ENCODE assay signal across 23 cellular contexts in genomic region chr18:79903071-79903635, GRCh38. TPM values are rescaled to one million over a fixed set of nuclear protein-coding genes. Genes with fewer than 3 reads are reported as not detected.
DNase-seq lines count a peak whose midpoint lies in the region; ATAC-seq and TF ChIP-seq lines count a peak whose summit lies in the region.
"Had no signal": no experiment of that assay in that cellular context is flagged by ENCODE, and none has a peak within 500 bp of the region (broad histone marks: within the 10 kb centered on the region; RNA-seq: fewer than 3 reads in every experiment).

No MANE protein-coding gene starts in this region.

- no peaks in the 10 kb centered on the region for H3K9me2 ChIP-seq in PC-3 (replicated peaks; ENCODE audit: low read length)

- H3K9me3 ChIP-seq in PC-3 (ENCODE audit: low read length), result no peaks in the 10 kb centered on the region
- peaks cover 6% of the 10 kb centered on the region for H3K9me3 ChIP-seq in endodermal cell (ENCODE audit: control insufficient read depth, low read length)
- no peaks in the 10 kb centered on the region for H3K9me3 ChIP-seq in prostate gland
- H3K9me3 ChIP-seq in mucosa of descending colon, result peaks cover 25% of the 10 kb centered on the region
- H3K9me3 ChIP-seq in MG63, result peaks cover 6% of the 10 kb centered on the region
- H3K9me3 ChIP-seq: SJCRH30 had no signal

- H3K4me3 Mint-ChIP-seq in endodermal cell, result no peak overlapping the region
- H3K4me3 Mint-ChIP-seq: activated CD4-positive, alpha-beta T cell treated with anti-CD3 and anti-CD28 coated beads, Interleukin-2, amount 10 ng/mL, durations not matched to agents 7 days and 5 days; brain; stimulated activated memory B cell treated with anti-CD40 and anti-IgM and Interleukin-4, amounts not matched to agents 10 μg/mL and 1 μg/mL and 100 μg/mL, for 72 hours had no signal

- H3K27ac ChIP-seq in PC-3 (ENCODE audit: low read length), result no peak overlapping the region
- no peak overlapping the region for H3K27ac ChIP-seq in endodermal cell (ENCODE audit: low read depth, low read length)
- no peak overlapping the region for H3K27ac ChIP-seq in prostate gland
- H3K27ac ChIP-seq: BLaER1, dorsolateral prefrontal cortex, SJCRH30 had no signal

- 94 to 95% methylated on average over 22 to 28 of the region's 28 CpGs for WGBS in endodermal cell (ENCODE audit: insufficient coverage in 1 of 2, insufficient read length in 1 of 2), 2 experiments
- WGBS in prostate gland, result 93% methylated on average over 26 of the region's 28 CpGs

- peaks cover 16% of the 10 kb centered on the region for H3K9me3 Mint-ChIP-seq in endodermal cell
- H3K9me3 Mint-ChIP-seq: IgD-negative memory B cell had no signal

- H3K36me3 ChIP-seq in PC-3 (ENCODE audit: low read depth, low read length), result no peaks in the 10 kb centered on the region
- peaks cover 10% of the 10 kb centered on the region for H3K36me3 ChIP-seq in endodermal cell (ENCODE audit: control insufficient read depth, insufficient read depth, low read length)
- no peaks in the 10 kb centered on the region for H3K36me3 ChIP-seq in prostate gland
- peaks cover 8% of the 10 kb centered on the region for H3K36me3 ChIP-seq in mucosa of descending colon (ENCODE audit: low read depth)
- H3K36me3 ChIP-seq in MG63, result peaks cover 15% of the 10 kb centered on the region
- H3K36me3 ChIP-seq: SJCRH30 had no signal

- no peaks in the 10 kb centered on the region for H3K79me2 ChIP-seq in PC-3 (ENCODE audit: low read length)

- no peak overlapping the region for H3K4me2 ChIP-seq in PC-3 (ENCODE audit: low read length)
- H3K4me2 ChIP-seq: BLaER1 had no signal

- TF ChIP-seq CTCF in GM20000 (IDR thresholded peaks at IDR 0.05; ENCODE audit: extremely low read depth, missing control alignments), result no peak
- TF ChIP-seq CTCF in PC-3 (conservative IDR thresholded peaks at IDR 0.05; ENCODE audit: low read depth, low read length), result no peak
- TF ChIP-seq CTCF in endodermal cell (conservative IDR thresholded peaks at IDR 0.05), result no peak
- TF ChIP-seq CTCF in prostate gland (IDR thresholded peaks at IDR 0.05), result no peak
- TF ChIP-seq CTCF in mucosa of descending colon (IDR thresholded peaks at IDR 0.05), result no peak

- no peak overlapping the region for H3K27ac Mint-ChIP-seq in endodermal cell
- H3K27ac Mint-ChIP-seq: activated CD4-positive, alpha-beta T cell treated with anti-CD3 and anti-CD28 coated beads, Interleukin-2, amount 10 ng/mL, durations not matched to agents 7 days and 5 days; IgD-negative memory B cell; stimulated activated memory B cell treated with anti-CD40 and anti-IgM and Interleukin-4, amounts not matched to agents 10 μg/mL and 1 μg/mL and 100 μg/mL, for 72 hours had no signal

- H3K4me1 ChIP-seq in PC-3 (ENCODE audit: insufficient read depth, low read length) (no peaks in the 10 kb centered on the region), endodermal cell (ENCODE audit: control insufficient read depth, insufficient read depth, low read length) (no peaks in the 10 kb centered on the region), prostate gland (replicated peaks) (no peaks in the 10 kb centered on the region), mucosa of descending colon (ENCODE audit: low read depth) (no peaks in the 10 kb centered on the region)
- H3K4me1 ChIP-seq: BLaER1, SJCRH30 had no signal

- CTCF ChIA-PET in PC-3 (lab: Charles Lee), result no interaction called here

- no peak for TF ChIP-seq POLR2A in prostate gland (IDR thresholded peaks at IDR 0.05)

- POLR2A ChIA-PET in PC-3 (lab: Charles Lee; ENCODE audit: unreplicated experiment), result no interaction called here

- H3F3A ChIP-seq in PC-3 (ENCODE audit: low read length, unreplicated experiment), result peaks cover 4% of the 10 kb centered on the region

- no peak overlapping the region for H3K4me3 ChIP-seq in PC-3 (ENCODE audit: low read length)
- no peak overlapping the region for H3K4me3 ChIP-seq in endodermal cell (ENCODE audit: low read length)
- no peak overlapping the region for H3K4me3 ChIP-seq in prostate gland
- no peak overlapping the region for H3K4me3 ChIP-seq in mucosa of descending colon
- no peak overlapping the region for H3K4me3 ChIP-seq in MG63
- H3K4me3 ChIP-seq: BLaER1, dorsolateral prefrontal cortex, SJCRH30 had no signal

- H4K20me1 ChIP-seq in PC-3 (ENCODE audit: low read length), result no peaks in the 10 kb centered on the region

- H3K36me3 Mint-ChIP-seq in endodermal cell (ENCODE audit: low read depth), result peaks cover 32% of the 10 kb centered on the region

- H2AFZ ChIP-seq in PC-3 (ENCODE audit: low read length), result no peak overlapping the region

- no peak overlapping the region for H3K9ac ChIP-seq in PC-3 (ENCODE audit: low read length)
- no peak overlapping the region for H3K9ac ChIP-seq in endodermal cell (ENCODE audit: extremely low read depth, low read length, poor library complexity, severe bottlenecking)
- H3K9ac ChIP-seq: BLaER1 had no signal

- H3K27me3 Mint-ChIP-seq in endodermal cell (ENCODE audit: insufficient read depth), result peaks cover 2% of the 10 kb centered on the region
- H3K27me3 Mint-ChIP-seq: activated CD4-positive, alpha-beta T cell treated with anti-CD3 and anti-CD28 coated beads, Interleukin-2, amount 10 ng/mL, durations not matched to agents 7 days and 5 days; IgD-negative memory B cell; stimulated activated memory B cell treated with anti-CD40 and anti-IgM and Interleukin-4, amounts not matched to agents 10 μg/mL and 1 μg/mL and 100 μg/mL, for 72 hours had no signal

- BruUV-seq in PC-3 (replicated peaks; lab: Mats Ljungman, UMichigan), result TSS peak; percentile 14

- no peaks in the 10 kb centered on the region for H3K27me3 ChIP-seq in PC-3 (ENCODE audit: low read length)
- no peaks in the 10 kb centered on the region for H3K27me3 ChIP-seq in endodermal cell (ENCODE audit: control insufficient read depth, insufficient read depth, low read length, poor library complexity, severe bottlenecking)
- H3K27me3 ChIP-seq in prostate gland (replicated peaks; ENCODE audit: insufficient read depth), result no peaks in the 10 kb centered on the region
- H3K27me3 ChIP-seq in MG63, result no peaks in the 10 kb centered on the region
- H3K27me3 ChIP-seq: BLaER1, dorsolateral prefrontal cortex, SJCRH30 had no signal

- ATAC-seq in PC-3 (no peak), mucosa of descending colon (no peak), GM19035 (IDR thresholded peaks at IDR 0.05; ENCODE audit: unreplicated experiment) (no peak)

- peak; percentile 25 for DNase-seq in GM20000 (ENCODE audit: low spot score)
- DNase-seq in PC-3, result no peak
- peak; percentile 35 for DNase-seq in endodermal cell
- peak; percentile 3 for DNase-seq in prostate gland (ENCODE audit: low spot score)
- DNase-seq in mucosa of descending colon, result no peak
- DNase-seq in stimulated activated CD8-positive, alpha-beta memory T cell treated with anti-CD3 and anti-CD28 coated beads, Interleukin-4, amount 100 ng/mL, for 48 hours, result no peak
- DNase-seq in MG63, result no peak
- DNase-seq: activated CD4-positive, alpha-beta T cell treated with anti-CD3 and anti-CD28 coated beads, Interleukin-2, amount 10 ng/mL, durations not matched to agents 7 days and 5 days; activated naive CD4-positive, alpha-beta T cell treated with anti-CD3 and anti-CD28 coated beads, Interleukin-2, amount 50 U/mL, for 16 hours; cerebellar nuclear complex; EL; NCI-H1436 treated with DMSO at 0.1 percent for 48 hours; NCI-H82; SJCRH30; stimulated activated CD4-positive, alpha-beta T cell treated with anti-CD3 and anti-CD28 coated beads, Interleukin-15, amount 100 ng/mL, for 24 hours; SW 1271; T1000 had no signal

- H3K4me1 Mint-ChIP-seq in endodermal cell, result no peaks in the 10 kb centered on the region
- H3K4me1 Mint-ChIP-seq: stimulated activated memory B cell treated with anti-CD40 and anti-IgM and Interleukin-4, amounts not matched to agents 10 μg/mL and 1 μg/mL and 100 μg/mL, for 72 hours had no signal

- intact Hi-C loops in PC-3 (cut with micrococcal nuclease) (no loop called here), prostate gland (cut with DNase I) (no loop called here), mucosa of descending colon (cut with DNase I, micrococcal nuclease) (no loop called here)

RNA-seq across cellular contexts. Expression of gene SLC66A2, which starts 48.3 kb away (rescaled TPM):
- 52.8 and 66.9 TPM in 2 replicates for total RNA-seq in PC-3 (2014; rRNA removed)
- total RNA-seq in endodermal cell, result 10 to 100 TPM; 30.3 to 32.4 TPM
- polyA plus RNA-seq in endodermal cell (2013, experiment 1 of 2), result 16.2 TPM
- 16.9 TPM for polyA plus RNA-seq in endodermal cell (2013, experiment 2 of 2)
- 10 to 100 TPM; 37.6 to 74.1 TPM for total RNA-seq in prostate gland
- 10 to 100 TPM; 54.5 to 90.1 (median 68.6) TPM for total RNA-seq in mucosa of descending colon
- 24.3 and 53.1 TPM in 2 replicates for total RNA-seq in MG63 (2014; rRNA removed; shearing (Covaris generic); ENCODE audit: low replicate concordance)

Comparison
In these comparisons a context has a peak if more than half of its experiments do, and no peak if none do; other contexts are left out.
1. DNase-seq: peak in GM20000 (single experiment), endodermal cell (single experiment) and prostate gland (single experiment); none in PC-3 (single experiment), mucosa of descending colon (0 of 3), stimulated activated CD8-positive, alpha-beta memory T cell treated with anti-CD3 and anti-CD28 coated beads, Interleukin-4, amount 100 ng/mL, for 48 hours (single experiment) and MG63 (single experiment).